In the genomic region with DNA sequence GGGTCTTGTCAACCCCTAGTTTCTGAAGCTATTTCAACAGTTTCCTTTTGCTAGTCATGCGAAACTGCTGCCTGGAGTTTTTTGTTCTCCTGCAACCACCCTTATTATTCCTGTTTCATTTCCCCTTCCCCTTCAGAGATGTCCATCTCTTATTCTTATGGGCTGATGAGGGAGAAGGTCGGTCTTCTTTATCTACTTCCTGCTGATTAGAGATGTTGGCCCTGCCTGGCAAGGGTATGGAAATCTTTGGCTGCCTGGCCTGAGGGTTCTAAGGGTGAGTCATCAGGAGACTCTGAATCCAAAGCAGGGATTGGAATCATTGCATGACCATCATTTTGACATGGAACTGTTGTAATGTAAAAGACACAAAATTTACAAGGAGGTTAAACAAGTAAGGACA, we compare ENCODE assay signal across 18 cellular contexts.
DNase-seq lines count a peak whose midpoint lies in the region; ATAC-seq, FAIRE-seq and TF ChIP-seq lines count a peak whose summit lies in the region.
"Had no signal": no experiment of that assay in that cellular context is flagged by ENCODE, and none has a peak within 500 bp of the region (broad histone marks: within the 10 kb centered on the region; RNA-seq: fewer than 3 reads in every experiment).

No MANE protein-coding gene starts in this region.

- 54% methylated on average over 2 of the region's 2 CpGs for WGBS in right lobe of liver (ENCODE audit: insufficient coverage, low coverage, low lambda C conversion rate, missing lambda C conversion rate)
- WGBS in HepG2 (ENCODE audit: low lambda C conversion rate), result 61% methylated on average over 2 of the region's 2 CpGs

- TF ChIP-seq EP300 in HepG2 (IDR thresholded peaks at IDR 0.05; ENCODE audit: low read depth in 2 of 2, low read length in 2 of 2) (no peak), HepG2 (CRISPR knock-in tag; IDR thresholded peaks at IDR 0.05; ENCODE audit: borderline replicate concordance) (no peak)

- intact Hi-C loops in right lobe of liver (cut with DNase I), result no loop called here
- intact Hi-C loops in HepG2 (cut with micrococcal nuclease; ENCODE audit: unreplicated experiment), result no loop called here
- intact Hi-C loops in PC-3 (cut with micrococcal nuclease), result no loop called here
- intact Hi-C loops in activated CD4-positive, alpha-beta T cell treated with anti-CD3 and anti-CD28 coated beads, Interleukin-2, amount 10 ng/mL, durations not matched to agents 24 days and 14 days (cut with micrococcal nuclease), result no loop called here

- no peak overlapping the region for H3K4me3 Mint-ChIP-seq in activated CD4-positive, alpha-beta T cell treated with anti-CD3 and anti-CD28 coated beads, Interleukin-2, amount 10 ng/mL, durations not matched to agents 24 days and 14 days
- H3K4me3 Mint-ChIP-seq: activated CD4-positive, alpha-beta memory T cell treated with anti-CD3 and anti-CD28 coated beads, Interleukin-2, amount 10 ng/mL, durations not matched to agents 7 days and 5 days had no signal

- no peak overlapping the region for H3K9ac ChIP-seq in HepG2 (ENCODE audit: insufficient read depth, low read depth, low read length)
- H3K9ac ChIP-seq in PC-3 (ENCODE audit: low read length), result no peak overlapping the region

- peaks cover 10% of the 10 kb centered on the region for H3K4me1 Mint-ChIP-seq in activated CD4-positive, alpha-beta T cell treated with anti-CD3 and anti-CD28 coated beads, Interleukin-2, amount 10 ng/mL, durations not matched to agents 24 days and 14 days

- no peaks in the 10 kb centered on the region for H3K9me2 ChIP-seq in PC-3 (replicated peaks; ENCODE audit: low read length)

- DNase-seq in right lobe of liver, result no peak
- DNase-seq in HepG2 (ENCODE audit: low spot score), result no peak
- peak; percentile 4 for DNase-seq in PC-3
- peak; percentile 12 to 51 for DNase-seq in foreskin fibroblast
- DNase-seq in NCI-H1436 (lab: John Stamatoyannopoulos, UW), result no peak
- DNase-seq in activated CD4-positive, alpha-beta T cell treated with anti-CD3 and anti-CD28 coated beads, Interleukin-2, amount 10 ng/mL, durations not matched to agents 24 days and 14 days, result no peak
- no peak for DNase-seq in hippocampal formation (lab: John Stamatoyannopoulos, UW)
- DNase-seq: ACHN; activated CD4-positive, alpha-beta memory T cell treated with anti-CD3 and anti-CD28 coated beads, Interleukin-2, amount 10 ng/mL, durations not matched to agents 7 days and 5 days; Calu3; hypothalamus; NCI-H1694; NCI-H524; pancreas; spleen; stimulated activated naive CD4-positive, alpha-beta T cell treated with Interleukin-2 at 50 U/mL for 16 hours; upper lobe of left lung had no signal

- peaks cover 3% of the 10 kb centered on the region for H3K9me3 Mint-ChIP-seq in activated CD4-positive, alpha-beta T cell treated with anti-CD3 and anti-CD28 coated beads, Interleukin-2, amount 10 ng/mL, durations not matched to agents 24 days and 14 days

- TF ChIP-seq RAD21 in HepG2 (CRISPR knock-in tag; IDR thresholded peaks at IDR 0.05), result no peak

- TF ChIP-seq CTCF in right lobe of liver (IDR thresholded peaks at IDR 0.05) (no peak), HepG2 (CRISPR knock-in tag; IDR thresholded peaks at IDR 0.05) (no peak), PC-3 (conservative IDR thresholded peaks at IDR 0.05; ENCODE audit: low read depth, low read length) (no peak), foreskin fibroblast (IDR thresholded peaks at IDR 0.05; ENCODE audit: low read depth, low read length) (no peak)

- H3K27ac ChIP-seq in right lobe of liver (no peak overlapping the region), HepG2 (ENCODE audit: extremely low read length, insufficient read depth, low read length) (no peak overlapping the region), PC-3 (ENCODE audit: low read length) (no peak overlapping the region)
- H3K27ac ChIP-seq: pancreas, upper lobe of left lung had no signal

- in situ Hi-C loops in HepG2 (cut with HindIII; ENCODE audit: extremely low pct_ligation_motif_present, low pct_unique_long_range_greater_than_20kb), result no loop called here

- CTCF ChIA-PET in HepG2 (lab: Yijun Ruan, JAX; ENCODE audit: low intra/inter-chr PET ratio, low total read pairs) (no interaction called here), PC-3 (lab: Charles Lee) (no interaction called here)

- TF ChIP-seq POLR2A in right lobe of liver (IDR thresholded peaks at IDR 0.05) (no peak), HepG2 (IDR thresholded peaks at IDR 0.05; ENCODE audit: insufficient read depth in 1 of 2, low read depth in 2 of 2, low read length in 2 of 2) (no peak)

- H2AFZ ChIP-seq in HepG2 (ENCODE audit: low read length) (no peak overlapping the region), PC-3 (ENCODE audit: low read length) (no peak overlapping the region)

- no peaks in the 10 kb centered on the region; the same call in 1 of the 2 replicates for H4K20me1 ChIP-seq in HepG2 (ENCODE audit: insufficient read depth, low read length)
- H4K20me1 ChIP-seq in PC-3 (ENCODE audit: low read length), result no peaks in the 10 kb centered on the region

- H3K79me2 ChIP-seq in HepG2 (ENCODE audit: insufficient read depth, low read length) (no peaks in the 10 kb centered on the region), PC-3 (ENCODE audit: low read length) (no peaks in the 10 kb centered on the region)

- H3K27me3 ChIP-seq in right lobe of liver (no peaks in the 10 kb centered on the region), HepG2 (ENCODE audit: control insufficient read depth in 1 of 2, insufficient read depth in 2 of 2, low read length in 2 of 2) (no peaks in the 10 kb centered on the region; a peak in 1 of 5 replicates), PC-3 (ENCODE audit: low read length) (no peaks in the 10 kb centered on the region)
- H3K27me3 ChIP-seq: pancreas, spleen, upper lobe of left lung had no signal

- H3K4me1 ChIP-seq in right lobe of liver (no peaks in the 10 kb centered on the region), HepG2 (ENCODE audit: insufficient read depth, low read length) (peaks cover 6% of the 10 kb centered on the region; the same call in 1 of the 2 replicates), PC-3 (ENCODE audit: insufficient read depth, low read length) (no peaks in the 10 kb centered on the region)
- H3K4me1 ChIP-seq: pancreas had no signal

- no peaks in the 10 kb centered on the region for H3K36me3 Mint-ChIP-seq in activated CD4-positive, alpha-beta T cell treated with anti-CD3 and anti-CD28 coated beads, Interleukin-2, amount 10 ng/mL, durations not matched to agents 24 days and 14 days (ENCODE audit: low read depth)

- BruUV-seq in HepG2 (replicated peaks; lab: Mats Ljungman, UMichigan) (no TSS peak), PC-3 (replicated peaks; lab: Mats Ljungman, UMichigan) (no TSS peak)

- ATAC-seq in right lobe of liver, result peak; percentile 43 to 48 (median 46)
- ATAC-seq in HepG2, result no peak
- no peak for ATAC-seq in PC-3
- ATAC-seq in HG03280 (IDR thresholded peaks at IDR 0.05; ENCODE audit: unreplicated experiment), result no peak

- no peak overlapping the region for H3K27ac Mint-ChIP-seq in activated CD4-positive, alpha-beta T cell treated with anti-CD3 and anti-CD28 coated beads, Interleukin-2, amount 10 ng/mL, durations not matched to agents 24 days and 14 days
- H3K27ac Mint-ChIP-seq: activated CD4-positive, alpha-beta memory T cell treated with anti-CD3 and anti-CD28 coated beads, Interleukin-2, amount 10 ng/mL, durations not matched to agents 7 days and 5 days had no signal

- FAIRE-seq in HepG2 (lab: Jason Lieb, UNC), result no peak
- FAIRE-seq: pancreas had no signal

- no peaks in the 10 kb centered on the region for H3K36me3 ChIP-seq in right lobe of liver
- H3K36me3 ChIP-seq in HepG2 (replicated peaks in 1 of 2; ENCODE audit: control insufficient read depth in 1 of 2, insufficient read depth in 2 of 2, low read length in 2 of 2), result no peaks in the 10 kb centered on the region
- no peaks in the 10 kb centered on the region for H3K36me3 ChIP-seq in PC-3 (ENCODE audit: low read depth, low read length)
- H3K36me3 ChIP-seq: pancreas, spleen, upper lobe of left lung had no signal

- H3K4me2 ChIP-seq in HepG2 (ENCODE audit: low read depth, low read length) (no peak overlapping the region), PC-3 (ENCODE audit: low read length) (no peak overlapping the region)

- H3F3A ChIP-seq in PC-3 (ENCODE audit: low read length, unreplicated experiment), result no peaks in the 10 kb centered on the region

- no peaks in the 10 kb centered on the region for H3K9me3 ChIP-seq in right lobe of liver
- no peaks in the 10 kb centered on the region for H3K9me3 ChIP-seq in HepG2 (ENCODE audit: low read length)
- no peaks in the 10 kb centered on the region for H3K9me3 ChIP-seq in PC-3 (ENCODE audit: low read length)
- H3K9me3 ChIP-seq: pancreas, spleen, upper lobe of left lung had no signal

- POLR2A ChIA-PET in HepG2 (lab: Yijun Ruan, JAX) (no interaction called here), PC-3 (lab: Charles Lee; ENCODE audit: unreplicated experiment) (no interaction called here)

- H3K27me3 Mint-ChIP-seq in activated CD4-positive, alpha-beta T cell treated with anti-CD3 and anti-CD28 coated beads, Interleukin-2, amount 10 ng/mL, durations not matched to agents 24 days and 14 days, result no peaks in the 10 kb centered on the region
- H3K27me3 Mint-ChIP-seq: activated CD4-positive, alpha-beta memory T cell treated with anti-CD3 and anti-CD28 coated beads, Interleukin-2, amount 10 ng/mL, durations not matched to agents 7 days and 5 days had no signal

- H3K4me3 ChIP-seq in right lobe of liver, result no peak overlapping the region
- H3K4me3 ChIP-seq in HepG2 (replicated peaks in 1 of 3; ENCODE audit: insufficient read depth in 1 of 3, low read depth in 2 of 3, low read length in 3 of 3), result no peak overlapping the region
- H3K4me3 ChIP-seq in PC-3 (ENCODE audit: low read length), result no peak overlapping the region
- no peak overlapping the region for H3K4me3 ChIP-seq in foreskin fibroblast (ENCODE audit: low read depth in 1 of 2, low read length in 2 of 2)
- H3K4me3 ChIP-seq: pancreas, spleen, upper lobe of left lung had no signal

TF ChIP-seq in HepG2, 621 proteins besides CTCF, POLR2A, EP300 and RAD21 (continues in another document):
- TF ChIP-seq, protein P1, sequence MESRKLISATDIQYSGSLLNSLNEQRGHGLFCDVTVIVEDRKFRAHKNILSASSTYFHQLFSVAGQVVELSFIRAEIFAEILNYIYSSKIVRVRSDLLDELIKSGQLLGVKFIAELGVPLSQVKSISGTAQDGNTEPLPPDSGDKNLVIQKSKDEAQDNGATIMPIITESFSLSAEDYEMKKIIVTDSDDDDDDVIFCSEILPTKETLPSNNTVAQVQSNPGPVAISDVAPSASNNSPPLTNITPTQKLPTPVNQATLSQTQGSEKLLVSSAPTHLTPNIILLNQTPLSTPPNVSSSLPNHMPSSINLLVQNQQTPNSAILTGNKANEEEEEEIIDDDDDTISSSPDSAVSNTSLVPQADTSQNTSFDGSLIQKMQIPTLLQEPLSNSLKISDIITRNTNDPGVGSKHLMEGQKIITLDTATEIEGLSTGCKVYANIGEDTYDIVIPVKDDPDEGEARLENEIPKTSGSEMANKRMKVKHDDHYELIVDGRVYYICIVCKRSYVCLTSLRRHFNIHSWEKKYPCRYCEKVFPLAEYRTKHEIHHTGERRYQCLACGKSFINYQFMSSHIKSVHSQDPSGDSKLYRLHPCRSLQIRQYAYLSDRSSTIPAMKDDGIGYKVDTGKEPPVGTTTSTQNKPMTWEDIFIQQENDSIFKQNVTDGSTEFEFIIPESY (CRISPR knock-in tag; IDR thresholded peaks at IDR 0.05), result no peak
- no peak for TF ChIP-seq SMAD1 (CRISPR knock-in tag; IDR thresholded peaks at IDR 0.05; ENCODE audit: borderline replicate concordance, low read depth)

Comparison
In these comparisons a context has a peak if more than half of its experiments do, and no peak if none do; other contexts are left out.
1. ATAC-seq: peak in right lobe of liver (4 of 4); none in HepG2 (single experiment), PC-3 (single experiment) and HG03280 (single experiment).
2. DNase-seq: peak in PC-3 (single experiment) and foreskin fibroblast (2 of 2); none in right lobe of liver (0 of 3), HepG2 (single experiment), NCI-H1436 (single experiment), activated CD4-positive, alpha-beta T cell treated with anti-CD3 and anti-CD28 coated beads, Interleukin-2, amount 10 ng/mL, durations not matched to agents 24 days and 14 days (single experiment) and hippocampal formation (0 of 2).